7 cellular contexts compared by ENCODE assay signal in the genomic region with DNA sequence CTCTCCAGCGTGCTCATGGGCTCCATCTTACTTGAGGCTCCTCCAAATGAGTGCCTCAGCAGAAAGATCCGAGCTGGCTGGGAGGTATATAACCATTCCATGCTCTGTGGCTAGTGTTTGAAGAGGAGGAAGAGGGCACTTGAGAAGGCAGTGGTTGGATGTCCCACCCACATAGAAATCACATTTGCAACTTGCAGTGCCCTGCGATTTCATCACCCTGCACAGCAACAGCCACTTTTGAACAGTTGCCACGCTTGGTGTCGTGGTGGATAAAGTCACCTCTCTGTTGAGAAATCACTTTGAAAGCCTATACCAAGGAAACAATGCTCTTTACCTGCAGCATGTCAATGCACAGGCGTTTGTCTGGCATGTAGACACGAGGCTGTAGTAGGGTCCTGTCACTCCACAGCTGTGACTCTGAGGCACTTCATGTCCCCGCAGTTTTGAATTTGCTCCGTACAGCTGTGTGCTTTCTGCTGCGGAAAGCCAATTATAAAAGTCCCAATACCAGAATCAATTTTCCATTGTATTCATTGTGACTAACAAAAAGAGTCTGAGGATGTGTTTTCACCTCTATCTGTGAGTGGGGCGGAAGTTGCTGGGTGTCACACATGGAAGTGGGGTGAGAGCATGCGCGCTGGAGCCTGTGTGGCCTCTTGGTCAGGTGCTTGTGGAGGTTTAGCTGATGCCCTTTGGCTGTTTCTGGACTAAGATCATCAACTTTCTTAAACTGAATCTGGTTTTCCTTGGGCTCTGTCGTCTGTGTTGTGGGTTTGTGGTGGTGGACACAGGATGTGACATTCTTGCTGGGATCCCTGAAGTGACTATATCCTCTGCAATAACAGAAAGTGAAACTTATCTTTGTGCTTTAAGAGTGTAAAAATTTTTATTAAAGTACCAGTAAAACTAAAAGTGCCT. TPM values are rescaled to one million over a fixed set of nuclear protein-coding genes. Genes with fewer than 3 reads are reported as not detected.
DNase-seq lines count a peak whose midpoint lies in the region; ATAC-seq and TF ChIP-seq lines count a peak whose summit lies in the region.

No MANE protein-coding gene starts in this region.

- no peaks in the 10 kb centered on the region for H3K9me2 ChIP-seq in SU-DHL-6 (replicated peaks; ENCODE audit: insufficient read depth, low read length)

- H3K36me3 ChIP-seq in SU-DHL-6 (ENCODE audit: low read length): peaks cover 19% of the 10 kb centered on the region

- peak overlapping the region; percentile 74 for H3K4me3 ChIP-seq in SU-DHL-6 (ENCODE audit: insufficient read depth, low read length, poor library complexity, severe bottlenecking)

- no peaks in the 10 kb centered on the region for H3K27me3 ChIP-seq in SU-DHL-6 (ENCODE audit: low read length)

- H3K36me3 Mint-ChIP-seq in activated naive CD8-positive, alpha-beta T cell treated with anti-CD3 and anti-CD28 coated beads, Interleukin-2, amount 50 U/mL, for 24 hours (ENCODE audit: low read depth): peaks cover 32% of the 10 kb centered on the region

- no peaks in the 10 kb centered on the region for H4K20me1 ChIP-seq in SU-DHL-6 (ENCODE audit: low read depth, low read length)

- ATAC-seq in HG03196 (IDR thresholded peaks at IDR 0.05; ENCODE audit: unreplicated experiment): peak; percentile 41
- ATAC-seq in activated naive CD8-positive, alpha-beta T cell treated with anti-CD3 and anti-CD28 coated beads, Interleukin-2, amount 50 U/mL, for 24 hours: peak; percentile 70
- ATAC-seq in left lobe of liver: peak; percentile 23

- H3K4me2 ChIP-seq in SU-DHL-6 (ENCODE audit: low read depth, low read length, poor library complexity, severe bottlenecking): peak overlapping the region; percentile 99

- H3K9ac ChIP-seq in SU-DHL-6 (ENCODE audit: low read length): peak overlapping the region; percentile 62

- peak; percentile 41 for TF ChIP-seq POLR2A in GM19099 (IDR thresholded peaks at IDR 0.05; ENCODE audit: extremely low read depth, insufficient read length, low read depth)

- peak overlapping the region; percentile 99 for H3K27ac Mint-ChIP-seq in activated naive CD8-positive, alpha-beta T cell treated with anti-CD3 and anti-CD28 coated beads, Interleukin-2, amount 50 U/mL, for 24 hours

- H3K9me3 Mint-ChIP-seq in activated naive CD8-positive, alpha-beta T cell treated with anti-CD3 and anti-CD28 coated beads, Interleukin-2, amount 50 U/mL, for 24 hours: no peaks in the 10 kb centered on the region

- peaks cover 2% of the 10 kb centered on the region for H3K27me3 Mint-ChIP-seq in activated naive CD8-positive, alpha-beta T cell treated with anti-CD3 and anti-CD28 coated beads, Interleukin-2, amount 50 U/mL, for 24 hours

- H3K27ac ChIP-seq in SU-DHL-6 (ENCODE audit: low read depth, low read length): peak overlapping the region; percentile 83

- peak overlapping the region; percentile 28 for H2AFZ ChIP-seq in SU-DHL-6 (ENCODE audit: low read depth, low read length, severe bottlenecking)

- peaks cover 38% of the 10 kb centered on the region for H3F3A ChIP-seq in SU-DHL-6 (ENCODE audit: insufficient read depth)

- peaks cover 49% of the 10 kb centered on the region for H3K79me2 ChIP-seq in SU-DHL-6 (ENCODE audit: insufficient read depth, low read length)

- DNase-seq in activated naive CD8-positive, alpha-beta T cell treated with anti-CD3 and anti-CD28 coated beads, Interleukin-2, amount 50 U/mL, for 24 hours: peak; percentile 82
- peak; percentile 86 for DNase-seq in left lobe of liver (ENCODE audit: low spot score)
- DNase-seq in stimulated activated CD4-positive, alpha-beta T cell treated with anti-CD3 and anti-CD28 coated beads, TNF-alpha, amount 100 ng/mL, for 4 hours (ENCODE audit: low read depth in 3 of 3): peak; percentile 59 to 73 (median 68)
- DNase-seq in NCI-H1105 (lab: John Stamatoyannopoulos, UW): no peak

- no peak for TF ChIP-seq CTCF in SU-DHL-6 (IDR thresholded peaks at IDR 0.05; ENCODE audit: insufficient read depth, low read length, poor library complexity, severe bottlenecking)

- H3K4me3 Mint-ChIP-seq in activated naive CD8-positive, alpha-beta T cell treated with anti-CD3 and anti-CD28 coated beads, Interleukin-2, amount 50 U/mL, for 24 hours: peak overlapping the region; percentile 88

- H3K9me3 ChIP-seq in SU-DHL-6 (ENCODE audit: insufficient read depth, low read length): no peaks in the 10 kb centered on the region

- peaks cover 52% of the 10 kb centered on the region for H3K4me1 Mint-ChIP-seq in activated naive CD8-positive, alpha-beta T cell treated with anti-CD3 and anti-CD28 coated beads, Interleukin-2, amount 50 U/mL, for 24 hours

RNA-seq across cellular contexts. Expression of a gene that starts 2.8 kb away (rescaled TPM):
- 243 TPM for total RNA-seq in left lobe of liver

RNA-seq across cellular contexts. Expression of a gene that starts 35.3 kb away (rescaled TPM):
- total RNA-seq in left lobe of liver: 66.3 TPM

RNA-seq across cellular contexts. Expression of a gene that starts 41.9 kb away (rescaled TPM):
- total RNA-seq in left lobe of liver: not detected
